ENCODE assay signal across 16 cellular contexts in genomic region chr17:28142355-28142754, GRCh38.
"Had no signal": no experiment of that assay in that cellular context is flagged by ENCODE, and none has a peak within 500 bp of the region (broad histone marks: within the 10 kb centered on the region; RNA-seq: fewer than 3 reads in every experiment).

No MANE protein-coding gene starts in this region.

- H3K9ac ChIP-seq: SK-N-SH had no signal

- H3K4me2 ChIP-seq: SK-N-SH had no signal

- H3K4me3 ChIP-seq: esophagus squamous epithelium, sigmoid colon, spleen had no signal

- H3K36me3 ChIP-seq: esophagus squamous epithelium had no signal

- H3K4me1 ChIP-seq: esophagus squamous epithelium, sigmoid colon, spleen had no signal

- ATAC-seq: activated CD4-positive, CD25-positive, alpha-beta regulatory T cell treated with anti-CD3 and anti-CD28 coated beads, Interleukin-2, amount 50 U/mL, for 24 hours; activated T-helper 17 cell treated with anti-CD3 and anti-CD28 coated beads, Interleukin-2, amount 50 U/mL, for 72 hours; left lobe of liver; naive thymus-derived CD8-positive, alpha-beta T cell; stimulated activated naive CD8-positive, alpha-beta T cell treated with anti-CD3 and anti-CD28 coated beads, Interleukin-15, amount 100 ng/mL, for 72 hours had no signal

- DNase-seq: activated naive CD4-positive, alpha-beta T cell treated with Interleukin-2 at 50 U/mL for 16 hours; effector CD4-positive, alpha-beta T cell; esophagus squamous epithelium; naive thymus-derived CD8-positive, alpha-beta T cell; nucleus accumbens; sigmoid colon; SK-N-SH; spleen; stimulated activated naive CD8-positive, alpha-beta T cell treated with anti-CD3 and anti-CD28 coated beads, Interleukin-15, amount 100 ng/mL, for 72 hours; T-helper 1 cell; T1000 had no signal

- FAIRE-seq: colon, endothelial cell of umbilical vein had no signal

- H3K27me3 ChIP-seq: esophagus squamous epithelium, sigmoid colon, spleen had no signal

- H3K27ac ChIP-seq: esophagus squamous epithelium, sigmoid colon, spleen had no signal

- H3K9me3 ChIP-seq: esophagus squamous epithelium, sigmoid colon, SK-N-SH, spleen had no signal
